29 cellular contexts compared by ENCODE assay signal in the genomic region with DNA sequence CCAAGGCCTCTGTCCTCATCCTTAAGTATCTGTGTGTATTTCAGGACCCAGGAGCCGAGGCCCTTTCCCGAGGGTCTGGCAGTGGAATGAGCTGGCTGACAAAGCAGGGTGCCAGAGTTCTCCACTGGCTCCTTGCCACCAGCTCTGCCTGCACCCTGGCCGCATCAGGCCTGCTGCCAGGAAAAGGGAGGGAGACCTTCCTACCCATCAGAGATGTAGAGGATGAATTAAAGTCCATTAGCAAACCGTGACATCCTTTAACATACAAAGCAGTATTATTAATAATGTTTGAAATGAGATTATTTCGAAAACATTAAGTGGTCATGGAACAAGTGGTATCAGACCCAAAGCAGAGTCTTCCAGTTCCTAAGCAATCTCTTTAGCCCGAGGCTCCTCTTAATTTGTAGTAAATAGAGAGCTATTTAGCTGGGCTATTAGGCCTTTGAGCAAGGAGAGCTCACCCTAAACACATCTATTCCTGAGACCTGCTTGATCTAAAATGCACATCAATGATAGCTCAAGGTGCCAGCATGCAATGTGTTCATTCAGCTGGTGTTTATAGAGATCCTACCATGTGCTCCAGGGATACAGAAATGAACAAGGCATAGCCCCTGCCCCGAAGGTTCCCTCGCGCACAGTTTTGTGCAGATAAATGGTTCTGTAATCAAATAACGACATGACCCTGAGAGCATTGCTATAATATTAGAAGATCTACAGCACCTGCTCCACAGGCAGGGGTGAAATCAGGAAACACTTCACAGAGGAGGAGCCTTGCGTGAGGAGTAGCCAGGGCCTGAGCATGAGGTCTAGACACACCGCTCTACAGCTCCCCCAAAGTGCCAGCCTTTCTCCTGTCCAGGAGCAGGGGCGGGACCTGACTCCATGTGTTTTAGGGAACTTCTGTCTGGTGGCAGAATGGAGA. TPM values are rescaled to one million over a fixed set of nuclear protein-coding genes. Genes with fewer than 3 reads are reported as not detected.
DNase-seq lines count a peak whose midpoint lies in the region; ATAC-seq and TF ChIP-seq lines count a peak whose summit lies in the region.
"Had no signal": no experiment of that assay in that cellular context is flagged by ENCODE, and none has a peak within 500 bp of the region (broad histone marks: within the 10 kb centered on the region; RNA-seq: fewer than 3 reads in every experiment).

No MANE protein-coding gene starts in this region.

- intact Hi-C loops in sigmoid colon (cut with DNase I) = no loop called here

- no peak for TF ChIP-seq EP300 in sigmoid colon (IDR thresholded peaks at IDR 0.05)

- peak overlapping the region in 3 of 4 donors; percentile 39 to 60 (median 59) for H3K27ac ChIP-seq in sigmoid colon
- H3K27ac ChIP-seq: A549; BLaER1 treated with 17β-estradiol and CSF1 and Interleukin-3, amounts not matched to agents 10 nM and 100 nM; brain microvascular endothelial cell; epithelial cell of prostate; SJCRH30; suprapubic skin; vagina had no signal

- H3K27me3 ChIP-seq in sigmoid colon = no peaks in the 10 kb centered on the region
- H3K27me3 ChIP-seq: BLaER1 treated with 17β-estradiol and CSF1 and Interleukin-3, amounts not matched to agents 10 nM and 100 nM; SJCRH30; vagina had no signal

- DNase-seq in NCI-H2227 (lab: John Stamatoyannopoulos, UW; ENCODE audit: unreplicated experiment) (peak; percentile 55), NCI-H2227 treated with DMSO at 0.1 percent for 48 hours (lab: John Stamatoyannopoulos, UW) (no peak), NCI-H1694 treated with DMSO at 0.1 percent for 48 hours (lab: John Stamatoyannopoulos, UW) (peak; percentile 41), SK-N-DZ (ENCODE audit: low spot score) (peak; percentile 81), sigmoid colon (peak; percentile 73), inferior parietal cortex (ENCODE audit: extremely low spot score) (no peak), AG08396 (ENCODE audit: low spot score) (no peak)
- DNase-seq: activated CD4-positive, alpha-beta T cell treated with anti-CD3 and anti-CD28 coated beads for 1 hour; activated CD8-positive, alpha-beta memory T cell treated with anti-CD3 and anti-CD28 coated beads for 24 hours; activated T-cell treated with anti-CD3 and anti-CD28 coated beads, Interleukin-2, amount 50 U/mL, for 4 hours; brain microvascular endothelial cell; Calu3; effector CD4-positive, alpha-beta T cell; head of caudate nucleus; naive thymus-derived CD8-positive, alpha-beta T cell; NCI-H1048; NCI-H510A treated with DMSO at 0.1 percent for 48 hours; occipital lobe; SJCRH30 had no signal

- no peaks in the 10 kb centered on the region for H3K9me3 ChIP-seq in sigmoid colon
- H3K9me3 ChIP-seq: A549; BLaER1 treated with 17β-estradiol and CSF1 and Interleukin-3, amounts not matched to agents 10 nM and 100 nM; SJCRH30; suprapubic skin; vagina had no signal

- no peak for TF ChIP-seq CTCF in sigmoid colon (IDR thresholded peaks at IDR 0.05)

- no peak for TF ChIP-seq POLR2A in sigmoid colon (IDR thresholded peaks at IDR 0.05)

- WGBS in sigmoid colon, 2 donors = 78 to 86% methylated on average over 13 of the region's 13 CpGs

- no peak overlapping the region for H3K4me3 ChIP-seq in sigmoid colon
- H3K4me3 ChIP-seq: A549; BLaER1 treated with 17β-estradiol and CSF1 and Interleukin-3, amounts not matched to agents 10 nM and 100 nM; SJCRH30; suprapubic skin; vagina had no signal

- H3K4me1 ChIP-seq in sigmoid colon = peaks cover 2 to 46% (median 21%) of the 10 kb centered on the region in 4 donors
- H3K4me1 ChIP-seq: A549; BLaER1 treated with 17β-estradiol and CSF1 and Interleukin-3, amounts not matched to agents 10 nM and 100 nM; SJCRH30; suprapubic skin; vagina had no signal

- no peaks in the 10 kb centered on the region for H3K36me3 ChIP-seq in sigmoid colon
- H3K36me3 ChIP-seq: BLaER1 treated with 17β-estradiol and CSF1 and Interleukin-3, amounts not matched to agents 10 nM and 100 nM; brain microvascular endothelial cell; SJCRH30; suprapubic skin; vagina had no signal

- ATAC-seq in GM21737 (IDR thresholded peaks at IDR 0.05; ENCODE audit: unreplicated experiment) = no peak
- ATAC-seq: A549; activated T-cell treated with anti-CD3 and anti-CD28 coated beads, Interleukin-2, amount 50 U/mL, for 4 hours; left colon; naive thymus-derived CD8-positive, alpha-beta T cell; Panc1; stimulated activated memory B cell treated with anti-CD40 and anti-IgM and Interleukin-4, amounts not matched to agents 10 μg/mL and 1 μg/mL and 100 μg/mL, for 72 hours had no signal

RNA-seq across cellular contexts. Expression of a gene that starts 44.0 kb away (rescaled TPM):
- 30.8 and 34.2 TPM in 2 replicates for polyA plus RNA-seq in SK-N-DZ (2014; cell fraction: cytosol; rRNA removed)
- polyA plus RNA-seq in SK-N-DZ (2014; cell fraction: nucleus; rRNA removed) = 26.5 and 29.2 TPM in 2 replicates
- total RNA-seq in sigmoid colon = 1 to 10 TPM in 3 of 4 donors, under 1 TPM in 1; 0.36 to 2.4 (median 1.4) TPM
- 1 to 10 TPM in 1 of 3 donors, under 1 TPM in 1, not detected in 1; 0.60 to 1.1 TPM for polyA plus RNA-seq in sigmoid colon
- total RNA-seq: activated T-cell treated with anti-CD3 and anti-CD28 coated beads, Interleukin-2, amount 50 U/mL, for 4 hours; Calu3; mesenteric fat pad; naive thymus-derived CD8-positive, alpha-beta T cell; SJCRH30 had no signal
- polyA plus RNA-seq: A549; naive thymus-derived CD8-positive, alpha-beta T cell had no signal

Comparison
In these comparisons a context has a peak if more than half of its experiments do, and no peak if none do; other contexts are left out.
1. DNase-seq: peak in NCI-H2227 (single experiment), NCI-H1694 treated with DMSO at 0.1 percent for 48 hours (single experiment), SK-N-DZ (single experiment) and sigmoid colon (single experiment); none in NCI-H2227 treated with DMSO at 0.1 percent for 48 hours (single experiment), inferior parietal cortex (single experiment) and AG08396 (single experiment).